Comparison of ENCODE assay signal across 23 cellular contexts in the genomic region with DNA sequence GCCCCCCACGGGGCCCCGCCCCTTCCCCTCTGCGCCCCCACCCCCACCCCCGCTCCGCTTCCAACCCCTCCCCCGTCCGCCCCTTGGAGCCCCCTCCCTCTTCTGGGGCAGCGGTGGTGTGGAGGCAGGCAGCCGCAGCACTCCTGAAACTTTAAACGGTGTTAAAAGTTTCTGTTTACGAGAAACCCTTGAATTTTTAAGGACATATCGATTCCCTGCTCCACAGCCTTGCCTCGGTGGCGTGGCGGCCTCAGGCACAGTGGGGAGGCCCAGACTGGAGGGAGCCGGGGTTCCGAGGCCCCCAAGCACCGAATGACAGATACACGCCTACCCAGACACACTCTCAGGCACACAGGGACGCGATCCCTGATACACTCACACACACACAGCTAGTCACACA. TPM values are rescaled to one million over a fixed set of nuclear protein-coding genes. Genes with fewer than 3 reads are reported as not detected.
"Had no signal": no experiment of that assay in that cellular context is flagged by ENCODE, and none has a peak within 500 bp of the region (broad histone marks: within the 10 kb centered on the region; RNA-seq: fewer than 3 reads in every experiment).

No MANE protein-coding gene starts in this region.

- H3K4me1 ChIP-seq: adrenal gland had no signal

- ATAC-seq: activated CD4-positive, CD25-positive, alpha-beta regulatory T cell treated with anti-CD3 and anti-CD28 coated beads, Interleukin-2, amount 50 U/mL, for 24 hours; activated CD8-positive, alpha-beta T cell treated with anti-CD3 and anti-CD28 coated beads, Interleukin-2, amount 10 ng/mL, durations not matched to agents 7 days and 5 days; T-cell had no signal

- DNase-seq: activated CD4-positive, alpha-beta T cell treated with anti-CD3 and anti-CD28 coated beads for 4 hours; activated CD4-positive, alpha-beta T cell treated with anti-CD3 and anti-CD28 coated beads, Interleukin-2, amount 50 U/mL, for 4 hours; activated CD8-positive, alpha-beta memory T cell treated with anti-CD3 and anti-CD28 coated beads, Interleukin-2, amount 50 U/mL, for 48 hours; activated CD8-positive, alpha-beta T cell treated with anti-CD3 and anti-CD28 coated beads, Interleukin-2, amount 10 ng/mL, durations not matched to agents 7 days and 5 days; activated naive CD4-positive, alpha-beta T cell treated with anti-CD3 and anti-CD28 coated beads, Interleukin-2, amount 50 U/mL, for 16 hours; activated naive CD8-positive, alpha-beta T cell treated with anti-CD3 and anti-CD28 coated beads, Interleukin-2, amount 10 ng/mL, durations not matched to agents 7 days and 5 days; activated T-cell treated with anti-CD3 and anti-CD28 coated beads, Interleukin-2, amount 50 U/mL, for 1 hour; adrenal gland; anterior cingulate cortex; central memory CD4-positive, alpha-beta T cell; Kasumi-1; KBM-7; NCI-H1048; NCI-H2029 treated with DMSO at 0.1 percent for 48 hours; NCI-H446; NCI-H524; SIG-M5; T-cell; T-helper 2 cell; WERI-Rb-1 had no signal

- H3K9me3 Mint-ChIP-seq: activated naive CD8-positive, alpha-beta T cell treated with anti-CD3 and anti-CD28 coated beads, Interleukin-2, amount 10 ng/mL, durations not matched to agents 7 days and 5 days; T-cell had no signal

- H3K27ac ChIP-seq: adrenal gland, Peyer's patch, WERI-Rb-1 had no signal

- H3K36me3 Mint-ChIP-seq: activated naive CD8-positive, alpha-beta T cell treated with anti-CD3 and anti-CD28 coated beads, Interleukin-2, amount 10 ng/mL, durations not matched to agents 7 days and 5 days; T-cell had no signal

- H3K27me3 ChIP-seq: adrenal gland, Peyer's patch had no signal

- H3K27ac Mint-ChIP-seq: activated CD8-positive, alpha-beta T cell treated with anti-CD3 and anti-CD28 coated beads, Interleukin-2, amount 10 ng/mL, durations not matched to agents 7 days and 5 days; activated naive CD8-positive, alpha-beta T cell treated with anti-CD3 and anti-CD28 coated beads, Interleukin-2, amount 10 ng/mL, durations not matched to agents 7 days and 5 days; T-cell had no signal

- H3K4me3 Mint-ChIP-seq: activated CD8-positive, alpha-beta T cell treated with anti-CD3 and anti-CD28 coated beads, Interleukin-2, amount 10 ng/mL, durations not matched to agents 7 days and 5 days; activated naive CD8-positive, alpha-beta T cell treated with anti-CD3 and anti-CD28 coated beads, Interleukin-2, amount 10 ng/mL, durations not matched to agents 7 days and 5 days; T-cell had no signal

RNA-seq across cellular contexts. Expression of a gene that starts 21.1 kb away (rescaled TPM):
- total RNA-seq: activated naive CD8-positive, alpha-beta T cell treated with anti-CD3 and anti-CD28 coated beads, Interleukin-2, amount 10 ng/mL, durations not matched to agents 7 days and 5 days; bronchial epithelial cell; T-cell had no signal
